1 cellular context compared by ENCODE assay signal in the genomic region with DNA sequence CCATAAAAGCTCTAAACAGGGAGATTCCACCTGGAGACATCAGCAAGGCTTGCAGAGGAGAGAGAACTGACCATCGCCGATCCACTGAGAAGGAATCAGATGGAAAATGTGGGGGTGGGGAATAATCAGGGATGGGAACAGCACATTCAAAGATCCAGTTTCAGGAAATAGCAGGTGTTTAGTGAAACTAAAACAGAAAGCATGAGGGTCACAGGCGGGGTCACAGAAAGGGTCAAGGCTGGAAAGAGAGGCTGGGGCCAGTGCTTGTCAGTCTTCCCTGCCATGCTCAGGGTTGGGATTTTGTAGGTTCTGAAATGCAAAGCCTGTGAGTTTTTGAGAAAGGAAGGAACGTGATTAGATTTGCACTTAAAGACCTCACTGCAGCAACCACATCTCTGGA.
TF ChIP-seq lines count a peak whose summit lies in the region.

No MANE protein-coding gene starts in this region.

TF ChIP-seq in HepG2, 621 proteins besides CTCF, POLR2A, EP300 and RAD21 (continued from another document):
- TF ChIP-seq, protein P1, sequence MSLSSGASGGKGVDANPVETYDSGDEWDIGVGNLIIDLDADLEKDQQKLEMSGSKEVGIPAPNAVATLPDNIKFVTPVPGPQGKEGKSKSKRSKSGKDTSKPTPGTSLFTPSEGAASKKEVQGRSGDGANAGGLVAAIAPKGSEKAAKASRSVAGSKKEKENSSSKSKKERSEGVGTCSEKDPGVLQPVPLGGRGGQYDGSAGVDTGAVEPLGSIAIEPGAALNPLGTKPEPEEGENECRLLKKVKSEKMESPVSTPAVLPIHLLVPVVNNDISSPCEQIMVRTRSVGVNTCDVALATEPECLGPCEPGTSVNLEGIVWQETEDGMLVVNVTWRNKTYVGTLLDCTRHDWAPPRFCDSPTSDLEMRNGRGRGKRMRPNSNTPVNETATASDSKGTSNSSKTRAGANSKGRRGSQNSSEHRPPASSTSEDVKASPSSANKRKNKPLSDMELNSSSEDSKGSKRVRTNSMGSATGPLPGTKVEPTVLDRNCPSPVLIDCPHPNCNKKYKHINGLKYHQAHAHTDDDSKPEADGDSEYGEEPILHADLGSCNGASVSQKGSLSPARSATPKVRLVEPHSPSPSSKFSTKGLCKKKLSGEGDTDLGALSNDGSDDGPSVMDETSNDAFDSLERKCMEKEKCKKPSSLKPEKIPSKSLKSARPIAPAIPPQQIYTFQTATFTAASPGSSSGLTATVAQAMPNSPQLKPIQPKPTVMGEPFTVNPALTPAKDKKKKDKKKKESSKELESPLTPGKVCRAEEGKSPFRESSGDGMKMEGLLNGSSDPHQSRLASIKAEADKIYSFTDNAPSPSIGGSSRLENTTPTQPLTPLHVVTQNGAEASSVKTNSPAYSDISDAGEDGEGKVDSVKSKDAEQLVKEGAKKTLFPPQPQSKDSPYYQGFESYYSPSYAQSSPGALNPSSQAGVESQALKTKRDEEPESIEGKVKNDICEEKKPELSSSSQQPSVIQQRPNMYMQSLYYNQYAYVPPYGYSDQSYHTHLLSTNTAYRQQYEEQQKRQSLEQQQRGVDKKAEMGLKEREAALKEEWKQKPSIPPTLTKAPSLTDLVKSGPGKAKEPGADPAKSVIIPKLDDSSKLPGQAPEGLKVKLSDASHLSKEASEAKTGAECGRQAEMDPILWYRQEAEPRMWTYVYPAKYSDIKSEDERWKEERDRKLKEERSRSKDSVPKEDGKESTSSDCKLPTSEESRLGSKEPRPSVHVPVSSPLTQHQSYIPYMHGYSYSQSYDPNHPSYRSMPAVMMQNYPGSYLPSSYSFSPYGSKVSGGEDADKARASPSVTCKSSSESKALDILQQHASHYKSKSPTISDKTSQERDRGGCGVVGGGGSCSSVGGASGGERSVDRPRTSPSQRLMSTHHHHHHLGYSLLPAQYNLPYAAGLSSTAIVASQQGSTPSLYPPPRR (CRISPR knock-in tag; IDR thresholded peaks at IDR 0.05; ENCODE audit: borderline replicate concordance), result no peak
- no peak for TF ChIP-seq NFIB (CRISPR knock-in tag; IDR thresholded peaks at IDR 0.05; ENCODE audit: borderline replicate concordance)
- no peak for TF ChIP-seq ZNF709 (CRISPR knock-in tag; IDR thresholded peaks at IDR 0.05)
- peak; percentile 35; the same call in 1 of the 2 replicates for TF ChIP-seq SALL1 (CRISPR knock-in tag; IDR thresholded peaks at IDR 0.05)
- peak; percentile 61 to 74; a peak in 2 of 4 replicates for TF ChIP-seq NR2F1 (CRISPR knock-in tag; IDR thresholded peaks at IDR 0.05)
- no peak for TF ChIP-seq RFX1 (IDR thresholded peaks at IDR 0.05)
- no peak for TF ChIP-seq MTA1 (CRISPR knock-in tag; IDR thresholded peaks at IDR 0.05; ENCODE audit: borderline replicate concordance)
- 0 out of 2 replicates have a peak, but pooled peaks have one; percentile 26 for TF ChIP-seq KAT8 (CRISPR knock-in tag; IDR thresholded peaks at IDR 0.05)
- TF ChIP-seq, protein P2, sequence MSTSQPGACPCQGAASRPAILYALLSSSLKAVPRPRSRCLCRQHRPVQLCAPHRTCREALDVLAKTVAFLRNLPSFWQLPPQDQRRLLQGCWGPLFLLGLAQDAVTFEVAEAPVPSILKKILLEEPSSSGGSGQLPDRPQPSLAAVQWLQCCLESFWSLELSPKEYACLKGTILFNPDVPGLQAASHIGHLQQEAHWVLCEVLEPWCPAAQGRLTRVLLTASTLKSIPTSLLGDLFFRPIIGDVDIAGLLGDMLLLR (CRISPR knock-in tag; IDR thresholded peaks at IDR 0.05), result no peak
- TF ChIP-seq, protein P3, sequence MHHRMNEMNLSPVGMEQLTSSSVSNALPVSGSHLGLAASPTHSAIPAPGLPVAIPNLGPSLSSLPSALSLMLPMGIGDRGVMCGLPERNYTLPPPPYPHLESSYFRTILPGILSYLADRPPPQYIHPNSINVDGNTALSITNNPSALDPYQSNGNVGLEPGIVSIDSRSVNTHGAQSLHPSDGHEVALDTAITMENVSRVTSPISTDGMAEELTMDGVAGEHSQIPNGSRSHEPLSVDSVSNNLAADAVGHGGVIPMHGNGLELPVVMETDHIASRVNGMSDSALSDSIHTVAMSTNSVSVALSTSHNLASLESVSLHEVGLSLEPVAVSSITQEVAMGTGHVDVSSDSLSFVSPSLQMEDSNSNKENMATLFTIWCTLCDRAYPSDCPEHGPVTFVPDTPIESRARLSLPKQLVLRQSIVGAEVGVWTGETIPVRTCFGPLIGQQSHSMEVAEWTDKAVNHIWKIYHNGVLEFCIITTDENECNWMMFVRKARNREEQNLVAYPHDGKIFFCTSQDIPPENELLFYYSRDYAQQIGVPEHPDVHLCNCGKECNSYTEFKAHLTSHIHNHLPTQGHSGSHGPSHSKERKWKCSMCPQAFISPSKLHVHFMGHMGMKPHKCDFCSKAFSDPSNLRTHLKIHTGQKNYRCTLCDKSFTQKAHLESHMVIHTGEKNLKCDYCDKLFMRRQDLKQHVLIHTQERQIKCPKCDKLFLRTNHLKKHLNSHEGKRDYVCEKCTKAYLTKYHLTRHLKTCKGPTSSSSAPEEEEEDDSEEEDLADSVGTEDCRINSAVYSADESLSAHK (CRISPR knock-in tag; IDR thresholded peaks at IDR 0.05; ENCODE audit: borderline replicate concordance), result no peak
- no peak for TF ChIP-seq FLYWCH1 (CRISPR knock-in tag; IDR thresholded peaks at IDR 0.05)
- TF ChIP-seq SP1 (IDR thresholded peaks at IDR 0.05), result no peak
- TF ChIP-seq SP1 (CRISPR knock-in tag; IDR thresholded peaks at IDR 0.05), result no peak
- TF ChIP-seq ZBTB38 (CRISPR knock-in tag; IDR thresholded peaks at IDR 0.05), result 0 out of 2 replicates have a peak, but pooled peaks have one; percentile 47
- TF ChIP-seq U2AF2 (IDR thresholded peaks at IDR 0.05; ENCODE audit: low read depth, low read length), result no peak
- no peak for TF ChIP-seq KAT2B (IDR thresholded peaks at IDR 0.05; ENCODE audit: borderline replicate concordance, low read depth, low read length)
- TF ChIP-seq, protein P4, sequence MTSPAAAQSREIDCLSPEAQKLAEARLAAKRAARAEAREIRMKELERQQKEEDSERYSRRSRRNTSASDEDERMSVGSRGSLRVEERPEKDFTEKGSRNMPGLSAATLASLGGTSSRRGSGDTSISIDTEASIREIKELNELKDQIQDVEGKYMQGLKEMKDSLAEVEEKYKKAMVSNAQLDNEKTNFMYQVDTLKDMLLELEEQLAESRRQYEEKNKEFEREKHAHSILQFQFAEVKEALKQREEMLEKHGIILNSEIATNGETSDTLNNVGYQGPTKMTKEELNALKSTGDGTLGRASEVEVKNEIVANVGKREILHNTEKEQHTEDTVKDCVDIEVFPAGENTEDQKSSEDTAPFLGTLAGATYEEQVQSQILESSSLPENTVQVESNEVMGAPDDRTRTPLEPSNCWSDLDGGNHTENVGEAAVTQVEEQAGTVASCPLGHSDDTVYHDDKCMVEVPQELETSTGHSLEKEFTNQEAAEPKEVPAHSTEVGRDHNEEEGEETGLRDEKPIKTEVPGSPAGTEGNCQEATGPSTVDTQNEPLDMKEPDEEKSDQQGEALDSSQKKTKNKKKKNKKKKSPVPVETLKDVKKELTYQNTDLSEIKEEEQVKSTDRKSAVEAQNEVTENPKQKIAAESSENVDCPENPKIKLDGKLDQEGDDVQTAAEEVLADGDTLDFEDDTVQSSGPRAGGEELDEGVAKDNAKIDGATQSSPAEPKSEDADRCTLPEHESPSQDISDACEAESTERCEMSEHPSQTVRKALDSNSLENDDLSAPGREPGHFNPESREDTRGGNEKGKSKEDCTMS (CRISPR knock-in tag; conservative IDR thresholded peaks at IDR 0.05), result no peak
- TF ChIP-seq, protein P5, sequence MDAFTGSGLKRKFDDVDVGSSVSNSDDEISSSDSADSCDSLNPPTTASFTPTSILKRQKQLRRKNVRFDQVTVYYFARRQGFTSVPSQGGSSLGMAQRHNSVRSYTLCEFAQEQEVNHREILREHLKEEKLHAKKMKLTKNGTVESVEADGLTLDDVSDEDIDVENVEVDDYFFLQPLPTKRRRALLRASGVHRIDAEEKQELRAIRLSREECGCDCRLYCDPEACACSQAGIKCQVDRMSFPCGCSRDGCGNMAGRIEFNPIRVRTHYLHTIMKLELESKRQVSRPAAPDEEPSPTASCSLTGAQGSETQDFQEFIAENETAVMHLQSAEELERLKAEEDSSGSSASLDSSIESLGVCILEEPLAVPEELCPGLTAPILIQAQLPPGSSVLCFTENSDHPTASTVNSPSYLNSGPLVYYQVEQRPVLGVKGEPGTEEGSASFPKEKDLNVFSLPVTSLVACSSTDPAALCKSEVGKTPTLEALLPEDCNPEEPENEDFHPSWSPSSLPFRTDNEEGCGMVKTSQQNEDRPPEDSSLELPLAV (CRISPR knock-in tag; conservative IDR thresholded peaks at IDR 0.05; ENCODE audit: low read depth), result no peak
- TF ChIP-seq RBFOX2 (IDR thresholded peaks at IDR 0.05; ENCODE audit: low read depth, low read length), result no peak
- no peak for TF ChIP-seq HOXD1 (CRISPR knock-in tag; IDR thresholded peaks at IDR 0.05)
- TF ChIP-seq SIN3B (IDR thresholded peaks at IDR 0.05; ENCODE audit: low read length), result no peak
- TF ChIP-seq MEF2D (CRISPR knock-in tag; IDR thresholded peaks at IDR 0.05), result no peak
- TF ChIP-seq ZNF207 (IDR thresholded peaks at IDR 0.05; ENCODE audit: borderline replicate concordance), result no peak
- TF ChIP-seq, protein P6, sequence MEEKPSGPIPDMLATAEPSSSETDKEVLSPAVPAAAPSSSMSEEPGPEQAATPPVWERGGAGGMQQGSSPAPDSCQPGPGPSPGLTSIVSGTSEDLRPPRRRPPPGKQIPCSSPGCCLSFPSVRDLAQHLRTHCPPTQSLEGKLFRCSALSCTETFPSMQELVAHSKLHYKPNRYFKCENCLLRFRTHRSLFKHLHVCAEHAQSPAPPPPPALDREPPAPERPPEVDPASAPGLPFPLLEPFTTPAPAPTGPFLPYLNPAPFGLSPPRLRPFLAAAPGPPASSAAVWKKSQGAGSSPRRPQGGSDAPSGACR (CRISPR knock-in tag; IDR thresholded peaks at IDR 0.05), result no peak
- no peak for TF ChIP-seq ZNF607 (CRISPR knock-in tag; IDR thresholded peaks at IDR 0.05; ENCODE audit: borderline replicate concordance)
- TF ChIP-seq, protein P7, sequence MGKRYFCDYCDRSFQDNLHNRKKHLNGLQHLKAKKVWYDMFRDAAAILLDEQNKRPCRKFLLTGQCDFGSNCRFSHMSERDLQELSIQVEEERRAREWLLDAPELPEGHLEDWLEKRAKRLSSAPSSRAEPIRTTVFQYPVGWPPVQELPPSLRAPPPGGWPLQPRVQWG (CRISPR knock-in tag; IDR thresholded peaks at IDR 0.05; ENCODE audit: borderline replicate concordance, low read depth), result no peak
- TF ChIP-seq, protein P8, sequence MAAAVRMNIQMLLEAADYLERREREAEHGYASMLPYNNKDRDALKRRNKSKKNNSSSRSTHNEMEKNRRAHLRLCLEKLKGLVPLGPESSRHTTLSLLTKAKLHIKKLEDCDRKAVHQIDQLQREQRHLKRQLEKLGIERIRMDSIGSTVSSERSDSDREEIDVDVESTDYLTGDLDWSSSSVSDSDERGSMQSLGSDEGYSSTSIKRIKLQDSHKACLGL (CRISPR knock-in tag; IDR thresholded peaks at IDR 0.05), result no peak
- no peak for TF ChIP-seq ZNF484 (CRISPR knock-in tag; IDR thresholded peaks at IDR 0.05; ENCODE audit: borderline replicate concordance, low read depth)
- TF ChIP-seq MED1 (CRISPR knock-in tag; IDR thresholded peaks at IDR 0.05), result peak; percentile 35; the same call in 1 of the 2 replicates
- no peak for TF ChIP-seq KLF11 (CRISPR knock-in tag; IDR thresholded peaks at IDR 0.05)
- no peak for TF ChIP-seq ZIK1 (CRISPR knock-in tag; IDR thresholded peaks at IDR 0.05; ENCODE audit: borderline replicate concordance, low read depth)
- TF ChIP-seq ZBTB7A (CRISPR knock-in tag; IDR thresholded peaks at IDR 0.05), result 0 out of 2 replicates have a peak, but pooled peaks have one; percentile 23
- peak; percentile 50; the same call in 1 of the 2 replicates for TF ChIP-seq ELF3 (CRISPR knock-in tag; IDR thresholded peaks at IDR 0.05)
- TF ChIP-seq, protein P9, sequence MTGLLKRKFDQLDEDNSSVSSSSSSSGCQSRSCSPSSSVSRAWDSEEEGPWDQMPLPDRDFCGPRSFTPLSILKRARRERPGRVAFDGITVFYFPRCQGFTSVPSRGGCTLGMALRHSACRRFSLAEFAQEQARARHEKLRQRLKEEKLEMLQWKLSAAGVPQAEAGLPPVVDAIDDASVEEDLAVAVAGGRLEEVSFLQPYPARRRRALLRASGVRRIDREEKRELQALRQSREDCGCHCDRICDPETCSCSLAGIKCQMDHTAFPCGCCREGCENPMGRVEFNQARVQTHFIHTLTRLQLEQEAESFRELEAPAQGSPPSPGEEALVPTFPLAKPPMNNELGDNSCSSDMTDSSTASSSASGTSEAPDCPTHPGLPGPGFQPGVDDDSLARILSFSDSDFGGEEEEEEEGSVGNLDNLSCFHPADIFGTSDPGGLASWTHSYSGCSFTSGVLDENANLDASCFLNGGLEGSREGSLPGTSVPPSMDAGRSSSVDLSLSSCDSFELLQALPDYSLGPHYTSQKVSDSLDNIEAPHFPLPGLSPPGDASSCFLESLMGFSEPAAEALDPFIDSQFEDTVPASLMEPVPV (CRISPR knock-in tag; IDR thresholded peaks at IDR 0.05), result no peak
- TF ChIP-seq TBP (CRISPR knock-in tag; IDR thresholded peaks at IDR 0.05), result no peak
- TF ChIP-seq RXRA (CRISPR knock-in tag; IDR thresholded peaks at IDR 0.05), result no peak; the same call in 1 of the 2 replicates
- TF ChIP-seq NR2F2 (IDR thresholded peaks at IDR 0.05; ENCODE audit: borderline replicate concordance, low read depth), result peak; percentile 73
- TF ChIP-seq MYC (CRISPR knock-in tag; IDR thresholded peaks at IDR 0.05; ENCODE audit: borderline replicate concordance), result no peak
- TF ChIP-seq ZNF33A (CRISPR knock-in tag; IDR thresholded peaks at IDR 0.05; ENCODE audit: borderline replicate concordance), result no peak
- TF ChIP-seq, protein P10, sequence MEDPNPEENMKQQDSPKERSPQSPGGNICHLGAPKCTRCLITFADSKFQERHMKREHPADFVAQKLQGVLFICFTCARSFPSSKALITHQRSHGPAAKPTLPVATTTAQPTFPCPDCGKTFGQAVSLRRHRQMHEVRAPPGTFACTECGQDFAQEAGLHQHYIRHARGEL (CRISPR knock-in tag; IDR thresholded peaks at IDR 0.05), result no peak
- TF ChIP-seq FOXO1 (CRISPR knock-in tag; IDR thresholded peaks at IDR 0.05), result no peak; the same call in 1 of the 2 replicates
- no peak for TF ChIP-seq PHF8 (CRISPR knock-in tag; IDR thresholded peaks at IDR 0.05)
- no peak for TF ChIP-seq DMAP1 (CRISPR knock-in tag; IDR thresholded peaks at IDR 0.05)
